10 cellular contexts compared by ENCODE assay signal in the genomic region with DNA sequence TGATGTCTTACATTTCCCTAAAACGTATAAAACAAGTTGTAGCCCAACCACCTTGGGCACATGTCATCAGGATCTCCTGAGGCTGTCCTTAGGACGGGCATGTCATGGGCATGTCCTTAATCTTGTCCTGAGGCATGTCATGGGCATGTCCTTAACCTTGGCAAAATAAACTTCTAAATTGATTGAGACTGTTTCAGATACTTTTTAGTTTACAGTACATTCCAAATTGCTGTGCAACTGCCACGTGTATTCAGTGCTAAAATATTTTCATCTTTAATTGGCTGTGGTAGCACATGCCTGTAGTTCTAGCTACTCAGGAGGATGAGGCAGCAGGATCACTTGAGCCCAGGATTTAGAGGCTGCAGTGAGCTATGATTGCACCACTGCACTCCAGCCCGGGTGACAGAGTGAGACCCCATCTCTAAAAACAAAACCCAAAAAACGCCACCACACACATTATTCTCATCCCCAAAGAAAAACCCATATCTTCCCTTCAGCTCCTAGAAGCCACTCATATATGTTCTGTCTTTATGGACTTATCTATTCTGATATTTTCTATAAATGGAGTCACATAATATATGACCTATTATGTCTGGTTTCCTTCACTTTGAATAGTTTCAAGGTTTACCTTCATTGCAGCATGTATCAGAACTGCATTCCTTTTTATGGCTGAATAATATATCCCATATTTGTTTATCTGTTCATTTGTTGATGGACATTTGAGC.
DNase-seq lines count a peak whose midpoint lies in the region; ATAC-seq and TF ChIP-seq lines count a peak whose summit lies in the region.
"Had no signal": no experiment of that assay in that cellular context is flagged by ENCODE, and none has a peak within 500 bp of the region (broad histone marks: within the 10 kb centered on the region; RNA-seq: fewer than 3 reads in every experiment).

No MANE protein-coding gene starts in this region.

- H3K27ac ChIP-seq in trophoblast cell (ENCODE audit: low read depth, low read length) (no peak overlapping the region), body of pancreas (no peak overlapping the region)

- 100% methylated on average over 1 of the region's 5 CpGs for WGBS in trophoblast cell (ENCODE audit: extremely low coverage, insufficient coverage, insufficient read length)
- 32 to 48% methylated on average over 5 of the region's 5 CpGs for WGBS in body of pancreas, 2 donors

- H4K12ac ChIP-seq in trophoblast cell (ENCODE audit: low read depth, low read length), result no peak overlapping the region

- no peaks in the 10 kb centered on the region for H3K4me1 ChIP-seq in trophoblast cell (ENCODE audit: control insufficient read depth in 1 of 2, insufficient read depth in 2 of 2, low read length in 2 of 2)
- no peaks in the 10 kb centered on the region for H3K4me1 ChIP-seq in body of pancreas

- intact Hi-C loops in body of pancreas (cut with DNase I), result no loop called here

- no peak overlapping the region for H3K4ac ChIP-seq in trophoblast cell (ENCODE audit: low read depth, low read length)

- no peak overlapping the region for H3K4me2 ChIP-seq in trophoblast cell (ENCODE audit: low read length)

- H4K91ac ChIP-seq in trophoblast cell (ENCODE audit: low read depth, low read length), result peak overlapping the region; percentile 28

- no peak overlapping the region for H2BK5ac ChIP-seq in trophoblast cell (ENCODE audit: low read depth, low read length, poor library complexity)

- no peaks in the 10 kb centered on the region for H3K79me1 ChIP-seq in trophoblast cell (ENCODE audit: low read length)

- H3K4me3 ChIP-seq in trophoblast cell (ENCODE audit: low read depth, low read length) (no peak overlapping the region), body of pancreas (no peak overlapping the region)

- H3K23ac ChIP-seq in trophoblast cell (ENCODE audit: low read length), result no peak overlapping the region

- H3K27me3 ChIP-seq in trophoblast cell (ENCODE audit: insufficient read depth, low read length) (no peaks in the 10 kb centered on the region), body of pancreas (no peaks in the 10 kb centered on the region)

- H3K14ac ChIP-seq in trophoblast cell (ENCODE audit: low read length), result no peak overlapping the region

- H3K36me3 ChIP-seq in trophoblast cell (ENCODE audit: control insufficient read depth in 1 of 2, insufficient read depth in 2 of 2, low read length in 2 of 2), result no peaks in the 10 kb centered on the region
- H3K36me3 ChIP-seq in body of pancreas (replicated peaks in 1 of 2; ENCODE audit: insufficient read depth in 1 of 2, low read depth in 2 of 2), result no peaks in the 10 kb centered on the region

- no peak overlapping the region for H2AK5ac ChIP-seq in trophoblast cell (ENCODE audit: low read length)

- H3K9me3 ChIP-seq in trophoblast cell (ENCODE audit: insufficient read depth, low read depth, low read length), result peaks cover 2% of the 10 kb centered on the region
- no peaks in the 10 kb centered on the region for H3K9me3 ChIP-seq in body of pancreas

- no peak overlapping the region for H3K18ac ChIP-seq in trophoblast cell (ENCODE audit: low read length)

- no peaks in the 10 kb centered on the region for H3K79me2 ChIP-seq in trophoblast cell (ENCODE audit: control insufficient read depth, insufficient read depth, low read length, poor library complexity)

- H2BK120ac ChIP-seq in trophoblast cell (ENCODE audit: insufficient read depth, low read length, poor library complexity), result no peak overlapping the region

- H3K9ac ChIP-seq in trophoblast cell (ENCODE audit: low read length), result no peak overlapping the region

- H2AFZ ChIP-seq in trophoblast cell (ENCODE audit: insufficient read depth, low read length, poor library complexity), result no peak overlapping the region

- TF ChIP-seq POLR2A in erythroblast (IDR thresholded peaks at IDR 0.05; ENCODE audit: low read length) (no peak), body of pancreas (IDR thresholded peaks at IDR 0.05) (no peak)

- ATAC-seq in GM19372 (IDR thresholded peaks at IDR 0.05; ENCODE audit: low read depth, unreplicated experiment), result peak; percentile 40
- ATAC-seq in HG02610 (IDR thresholded peaks at IDR 0.05; ENCODE audit: unreplicated experiment), result peak; percentile 28
- peak; percentile 53 for ATAC-seq in HG03460 (IDR thresholded peaks at IDR 0.05; ENCODE audit: unreplicated experiment)
- no peak for ATAC-seq in body of pancreas
- ATAC-seq: HepG2 had no signal

- DNase-seq in trophoblast cell (peak in 1 of 2 donors; percentile 29), erythroblast (lab: John Stamatoyannopoulos, UW) (no peak), body of pancreas (no peak), T-helper 2 cell (no peak)
- DNase-seq: activated effector memory CD4-positive, alpha-beta T cell treated with Interleukin-2 at 50 U/mL for 16 hours; NCI-H82 had no signal

- no peak for TF ChIP-seq CTCF in body of pancreas (IDR thresholded peaks at IDR 0.05)

- no peak overlapping the region for H4K8ac ChIP-seq in trophoblast cell (ENCODE audit: low read depth, low read length)

- no peak overlapping the region for H2BK12ac ChIP-seq in trophoblast cell (ENCODE audit: low read length)
